Comparison of ENCODE assay signal across 21 cellular contexts in the genomic region with DNA sequence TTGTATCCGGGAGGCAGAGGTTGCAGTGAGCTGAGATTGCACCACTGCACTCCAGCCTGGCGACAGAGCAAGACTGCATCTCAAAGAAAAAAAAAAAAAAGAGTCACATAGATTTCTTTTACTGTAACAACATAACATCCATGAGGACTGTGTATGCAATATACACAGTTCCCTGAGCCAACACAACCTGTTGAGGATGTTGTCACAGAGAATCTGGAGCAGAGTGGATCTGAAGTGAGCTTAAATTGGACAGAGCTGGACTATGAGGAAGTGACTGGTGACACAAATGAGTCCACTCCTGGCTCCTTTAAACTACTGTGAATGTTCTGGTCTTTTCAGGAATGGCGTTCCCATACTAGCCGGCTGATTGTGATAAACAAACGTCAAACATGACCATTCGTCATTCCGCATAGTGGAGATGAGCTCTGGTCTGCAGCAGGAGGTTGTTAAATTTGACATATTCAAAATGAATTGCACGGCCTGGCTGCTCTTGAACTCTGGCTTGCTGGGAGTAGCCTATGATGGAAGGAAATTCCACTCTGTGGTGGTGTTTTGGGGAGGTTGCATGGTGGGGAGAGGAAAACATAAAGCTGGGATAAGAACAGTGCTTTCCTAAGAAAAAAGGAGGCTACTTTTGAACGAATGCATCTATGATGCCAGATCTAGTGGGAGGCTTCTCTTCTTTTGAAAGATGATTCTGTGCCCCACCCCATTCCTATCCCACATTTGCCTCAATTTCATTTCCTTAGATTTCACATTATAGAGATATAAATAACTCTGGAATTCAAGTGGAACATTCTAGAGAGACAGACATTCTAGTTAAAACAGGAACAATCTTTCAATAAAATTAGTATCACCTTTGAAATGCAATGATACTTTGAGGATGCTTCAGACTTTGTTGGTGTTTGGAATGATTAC.
DNase-seq lines count a peak whose midpoint lies in the region; ATAC-seq and TF ChIP-seq lines count a peak whose summit lies in the region.
"Had no signal": no experiment of that assay in that cellular context is flagged by ENCODE, and none has a peak within 500 bp of the region (broad histone marks: within the 10 kb centered on the region; RNA-seq: fewer than 3 reads in every experiment).

No MANE protein-coding gene starts in this region.

- peaks cover 5% of the 10 kb centered on the region for H3K23me2 ChIP-seq in H9 (ENCODE audit: insufficient read length, low read depth, low read length, poor library complexity, severe bottlenecking)

- no peak overlapping the region for H3K56ac ChIP-seq in H9 (ENCODE audit: insufficient read length, low read depth, low read length)

- WGBS in H9 (ENCODE audit: extremely low coverage, insufficient read length, low lambda C conversion rate) = no CpG with 5 or more reads among the region's 9 CpGs
- 77 to 80% methylated on average over 9 of the region's 9 CpGs for WGBS in sigmoid colon, 2 donors

- TF ChIP-seq POLR2A in sigmoid colon (IDR thresholded peaks at IDR 0.05) = no peak

- no peak overlapping the region for H3K23ac ChIP-seq in H9 (ENCODE audit: insufficient read length, low read depth, low read length)

- no peak for TF ChIP-seq EP300 in sigmoid colon (IDR thresholded peaks at IDR 0.05)

- intact Hi-C loops in sigmoid colon (cut with DNase I) = no loop called here

- H3K9me3 Mint-ChIP-seq in H9 (no peaks in the 10 kb centered on the region; a peak in 1 of 5 replicates), WTC11 (no peaks in the 10 kb centered on the region)
- H3K9me3 Mint-ChIP-seq: stimulated activated naive CD8-positive, alpha-beta T cell treated with anti-CD3 and anti-CD28 coated beads, Interleukin-15, amount 100 ng/mL, for 72 hours had no signal

- CTCF ChIA-PET in WTC11 (lab: Charles Lee) = interaction anchor here (0.6 to 2.1 kb wide), 3 partner anchors 44 to 173 kb away, joined by 3 to 8 read pairs (median 6); no protein-coding TSS in a partner anchor

- H4K8ac ChIP-seq in H9 (replicated peaks; ENCODE audit: insufficient read length, low read depth, low read length) = no peak overlapping the region

- H3K4me3 ChIP-seq in sigmoid colon = no peak overlapping the region
- H3K4me3 ChIP-seq: HAP-1 had no signal

- H2BK20ac ChIP-seq in H9 (ENCODE audit: low read depth, low read length, poor library complexity, severe bottlenecking) = no peak overlapping the region

- no peak overlapping the region for H3T11ph ChIP-seq in H9 (ENCODE audit: low read length)

- no peak overlapping the region for H2BK12ac ChIP-seq in H9 (ENCODE audit: insufficient read length, low read depth, low read length)

- H3K18ac ChIP-seq in H9 (ENCODE audit: insufficient read length, low read depth, low read length) = no peak overlapping the region

- H3K14ac ChIP-seq in H9 (ENCODE audit: insufficient read depth, low read length) = no peak overlapping the region

- H3K4ac ChIP-seq in H9 (ENCODE audit: low read depth, low read length) = no peak overlapping the region

- no peaks in the 10 kb centered on the region for H3K79me2 ChIP-seq in H9 (ENCODE audit: insufficient read depth, low read length)

- no peaks in the 10 kb centered on the region for H3K9me3 ChIP-seq in H9 (ENCODE audit: control insufficient read depth, low read depth, low read length)
- no peaks in the 10 kb centered on the region for H3K9me3 ChIP-seq in sigmoid colon
- H3K9me3 ChIP-seq: HAP-1 had no signal

- H2AK5ac ChIP-seq in H9 (ENCODE audit: insufficient read length, low read length) = no peak overlapping the region

- peak overlapping the region in 2 of 3 experiments; percentile 29 to 31; a peak in 1 of 7 replicates for H3K27ac Mint-ChIP-seq in H9
- H3K27ac Mint-ChIP-seq in WTC11 = peak overlapping the region; percentile 94
- H3K27ac Mint-ChIP-seq: activated CD4-positive, alpha-beta T cell treated with anti-CD3 and anti-CD28 coated beads for 36 hours; activated naive CD8-positive, alpha-beta T cell; stimulated activated naive CD8-positive, alpha-beta T cell treated with anti-CD3 and anti-CD28 coated beads, Interleukin-15, amount 100 ng/mL, for 72 hours had no signal

- no peak overlapping the region for H2BK15ac ChIP-seq in H9 (ENCODE audit: low read depth, low read length)

- no peaks in the 10 kb centered on the region for H3K36me3 ChIP-seq in sigmoid colon
- H3K36me3 ChIP-seq: HAP-1 had no signal

- ATAC-seq in WTC11 = no peak
- no peak for ATAC-seq in HG03378 (IDR thresholded peaks at IDR 0.05; ENCODE audit: unreplicated experiment)
- ATAC-seq in GM18867 (IDR thresholded peaks at IDR 0.05; ENCODE audit: unreplicated experiment) = no peak
- ATAC-seq: activated CD4-positive, alpha-beta T cell treated with anti-CD3 and anti-CD28 coated beads for 36 hours; stimulated activated naive CD8-positive, alpha-beta T cell treated with anti-CD3 and anti-CD28 coated beads, Interleukin-15, amount 100 ng/mL, for 72 hours had no signal

- H3K79me1 ChIP-seq in H9 (ENCODE audit: insufficient read depth, low read depth, low read length, poor library complexity, severe bottlenecking) = no peaks in the 10 kb centered on the region

- no peak overlapping the region for H4K5ac ChIP-seq in H9 (ENCODE audit: insufficient read length, low read depth, low read length)

- H3K36me3 Mint-ChIP-seq in H9 (ENCODE audit: insufficient read depth in 1 of 3, low read depth in 3 of 3) = no peaks in the 10 kb centered on the region
- no peaks in the 10 kb centered on the region for H3K36me3 Mint-ChIP-seq in WTC11
- H3K36me3 Mint-ChIP-seq: activated naive CD8-positive, alpha-beta T cell had no signal

- H4K20me1 ChIP-seq in H9 (ENCODE audit: control insufficient read depth, insufficient read depth, insufficient read length) = no peaks in the 10 kb centered on the region

- H3K27me3 Mint-ChIP-seq in H9 (ENCODE audit: low read depth) = no peaks in the 10 kb centered on the region
- no peaks in the 10 kb centered on the region for H3K27me3 Mint-ChIP-seq in WTC11 (ENCODE audit: low read depth)

- TF ChIP-seq CTCF in H9 (conservative IDR thresholded peaks at IDR 0.05) (no peak), WTC11 (IDR thresholded peaks at IDR 0.05) (no peak), sigmoid colon (IDR thresholded peaks at IDR 0.05) (no peak)

- no peaks in the 10 kb centered on the region for H3K27me3 ChIP-seq in H9 (ENCODE audit: insufficient read depth, low read length)
- H3K27me3 ChIP-seq in sigmoid colon = no peaks in the 10 kb centered on the region

- DNase-seq in H9 (no peak), WTC11 (ENCODE audit: low spot score) (no peak), left kidney (ENCODE audit: low read depth, low spot score) (peak; percentile 84), sigmoid colon (no peak), ecto neural progenitor cell (ENCODE audit: low spot score) (no peak), globus pallidus (ENCODE audit: low spot score) (no peak)
- DNase-seq: activated CD4-positive, alpha-beta T cell treated with anti-CD3 and anti-CD28 coated beads for 36 hours; activated T-cell treated with anti-CD3 and anti-CD28 coated beads for 4 hours; AML-193; DMS 273 treated with DMSO at 0.1 percent for 48 hours; head of caudate nucleus; NCI-H1417 treated with DMSO at 0.1 percent for 48 hours; NCI-H526; RPMI8226; stimulated activated naive CD8-positive, alpha-beta T cell treated with anti-CD3 and anti-CD28 coated beads, Interleukin-15, amount 100 ng/mL, for 72 hours; T-helper 2 cell had no signal

- H4K91ac ChIP-seq in H9 (ENCODE audit: insufficient read length, low read depth, low read length) = no peak overlapping the region

- POLR2A ChIA-PET in WTC11 (lab: Charles Lee) = no interaction called here

- peaks cover 54 to 60% of the 10 kb centered on the region in 2 experiments for H3K4me1 Mint-ChIP-seq in H9
- H3K4me1 Mint-ChIP-seq in WTC11 = peaks cover 60% of the 10 kb centered on the region

- peaks cover 11% of the 10 kb centered on the region for H3K4me1 ChIP-seq in H9 (ENCODE audit: insufficient read depth, low read length)
- peaks cover 0 to 24% (median 23%) of the 10 kb centered on the region in 4 donors for H3K4me1 ChIP-seq in sigmoid colon

- H2AFZ ChIP-seq in H9 (ENCODE audit: low read length) = no peak overlapping the region

- H2BK5ac ChIP-seq in H9 (ENCODE audit: insufficient read length, low read length) = no peak overlapping the region

- H2BK120ac ChIP-seq in H9 (ENCODE audit: low read depth, low read length, poor library complexity, severe bottlenecking) = no peak overlapping the region

- no peak overlapping the region for H3K4me2 ChIP-seq in H9 (ENCODE audit: insufficient read depth, insufficient read length, low read length)

- no peak overlapping the region for H3K27ac ChIP-seq in H9 (ENCODE audit: insufficient read length, low read depth, low read length)
- peak overlapping the region; percentile 15 to 80 (median 61) for H3K27ac ChIP-seq in sigmoid colon
- H3K27ac ChIP-seq: epithelial cell of prostate had no signal

- H3K4me3 Mint-ChIP-seq in H9 = no peak overlapping the region
- H3K4me3 Mint-ChIP-seq in WTC11 = no peak overlapping the region
- H3K4me3 Mint-ChIP-seq: activated CD4-positive, alpha-beta T cell treated with anti-CD3 and anti-CD28 coated beads for 36 hours; activated naive CD8-positive, alpha-beta T cell had no signal

- H3K9ac ChIP-seq in H9 (ENCODE audit: extremely low read depth, insufficient read length, low read length) = no peak overlapping the region

TF ChIP-seq in WTC11, 78 proteins besides CTCF, POLR2A, EP300 and RAD21 (continues in another document):
- TF ChIP-seq PRRX2 (CRISPR knock-in tag; IDR thresholded peaks at IDR 0.05) (no peak), ZNF232 (CRISPR knock-in tag; IDR thresholded peaks at IDR 0.05) (no peak), ZNF219 (CRISPR knock-in tag; IDR thresholded peaks at IDR 0.05; ENCODE audit: borderline replicate concordance) (no peak)
- TF ChIP-seq, protein P1, sequence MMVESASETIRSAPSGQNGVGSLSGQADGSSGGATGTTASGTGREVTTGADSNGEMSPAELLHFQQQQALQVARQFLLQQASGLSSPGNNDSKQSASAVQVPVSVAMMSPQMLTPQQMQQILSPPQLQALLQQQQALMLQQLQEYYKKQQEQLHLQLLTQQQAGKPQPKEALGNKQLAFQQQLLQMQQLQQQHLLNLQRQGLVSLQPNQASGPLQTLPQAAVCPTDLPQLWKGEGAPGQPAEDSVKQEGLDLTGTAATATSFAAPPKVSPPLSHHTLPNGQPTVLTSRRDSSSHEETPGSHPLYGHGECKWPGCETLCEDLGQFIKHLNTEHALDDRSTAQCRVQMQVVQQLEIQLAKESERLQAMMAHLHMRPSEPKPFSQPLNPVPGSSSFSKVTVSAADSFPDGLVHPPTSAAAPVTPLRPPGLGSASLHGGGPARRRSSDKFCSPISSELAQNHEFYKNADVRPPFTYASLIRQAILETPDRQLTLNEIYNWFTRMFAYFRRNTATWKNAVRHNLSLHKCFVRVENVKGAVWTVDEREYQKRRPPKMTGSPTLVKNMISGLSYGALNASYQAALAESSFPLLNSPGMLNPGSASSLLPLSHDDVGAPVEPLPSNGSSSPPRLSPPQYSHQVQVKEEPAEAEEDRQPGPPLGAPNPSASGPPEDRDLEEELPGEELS (CRISPR knock-in tag; IDR thresholded peaks at IDR 0.05) = no peak
